ENCODE assay signal across 16 cellular contexts in the genomic region with DNA sequence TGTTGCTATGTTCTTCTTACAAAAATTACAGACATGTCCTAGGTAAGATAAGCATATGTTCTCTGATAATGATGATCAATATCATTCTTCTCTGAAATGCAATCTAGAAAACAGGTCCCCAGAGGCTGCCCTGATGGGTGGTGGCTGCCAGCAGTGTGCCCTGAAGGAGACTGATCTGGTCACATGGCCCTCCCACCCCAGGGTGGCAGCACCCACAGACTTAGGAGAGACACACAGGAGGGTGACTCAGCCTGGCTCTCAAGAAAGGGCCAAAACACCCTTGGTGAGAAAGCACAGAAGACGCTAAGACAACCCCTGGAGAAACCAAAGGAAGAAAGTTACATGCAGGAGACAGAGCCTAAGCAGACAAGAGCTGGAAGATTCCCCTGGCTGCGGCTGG.
A peak's percentile ranks its signal among the peaks of the same experiment; 100 is the strongest.
DNase-seq lines count a peak whose midpoint lies in the region; ATAC-seq and TF ChIP-seq lines count a peak whose summit lies in the region.
"Had no signal": no experiment of that assay in that cellular context is flagged by ENCODE, and none has a peak within 500 bp of the region (broad histone marks: within the 10 kb centered on the region; RNA-seq: fewer than 3 reads in every experiment).

No MANE protein-coding gene starts in this region.

- in situ Hi-C loops in GM23248 (cut with MboI) = no loop called here

- H3K9ac ChIP-seq in GM23248 = no peak overlapping the region
- H3K9ac ChIP-seq in neural progenitor cell = no peak overlapping the region
- H3K9ac ChIP-seq in PC-3 (ENCODE audit: low read length) = no peak overlapping the region

- no peak overlapping the region for H3K4me2 ChIP-seq in GM23248 (ENCODE audit: unreplicated experiment)
- no peak overlapping the region for H3K4me2 ChIP-seq in neural progenitor cell
- H3K4me2 ChIP-seq in PC-3 (ENCODE audit: low read length) = no peak overlapping the region

- BruUV-seq in PC-3 (replicated peaks; lab: Mats Ljungman, UMichigan) = no TSS peak

- intact Hi-C loops in PC-3 (cut with micrococcal nuclease) = no loop called here

- H2AFZ ChIP-seq in GM23248 (no peak overlapping the region), neural progenitor cell (replicated peaks) (no peak overlapping the region), PC-3 (ENCODE audit: low read length) (no peak overlapping the region)

- H3K9me2 ChIP-seq in GM23248 (ENCODE audit: insufficient read depth) (no peaks in the 10 kb centered on the region), PC-3 (replicated peaks; ENCODE audit: low read length) (no peaks in the 10 kb centered on the region)

- POLR2A ChIA-PET in PC-3 (lab: Charles Lee; ENCODE audit: unreplicated experiment) = no interaction called here

- H3F3A ChIP-seq in GM23248 (ENCODE audit: insufficient read depth) = no peaks in the 10 kb centered on the region
- no peaks in the 10 kb centered on the region for H3F3A ChIP-seq in neural progenitor cell (ENCODE audit: low read depth)
- H3F3A ChIP-seq in PC-3 (ENCODE audit: low read length, unreplicated experiment) = no peaks in the 10 kb centered on the region

- DNase-seq in GM23248 (peak; percentile 4), glomerular visceral epithelial cell (ENCODE audit: extremely low spot score) (peak; percentile 22), neural progenitor cell (ENCODE audit: low spot score) (no peak), NOMO-1 treated with DMSO at 0.1 percent for 48 hours (lab: John Stamatoyannopoulos, UW; ENCODE audit: unreplicated experiment) (no peak), PC-3 (no peak)
- no peak for DNase-seq in activated effector memory CD4-positive, alpha-beta T cell treated with Interleukin-2 at 50 U/mL for 16 hours
- DNase-seq: 8988T; C1 segment of cervical spinal cord; Calu3; CD4-positive, alpha-beta memory T cell; COR-L47; DMS53; DMS79 treated with DMSO at 0.1 percent for 48 hours; GOT3; H7; HCEC 1CT had no signal

- CTCF ChIA-PET in PC-3 (lab: Charles Lee) = no interaction called here

- peak overlapping the region; percentile 39 for H3K27ac Mint-ChIP-seq in neural progenitor cell
- H3K27ac Mint-ChIP-seq: CD4-positive, alpha-beta memory T cell had no signal

- 43 to 49% methylated on average over 2 of the region's 2 CpGs for WGBS in GM23248 (ENCODE audit: low coverage in 1 of 2, low lambda C conversion rate in 2 of 2, missing lambda C conversion rate in 2 of 2), 2 experiments

- 0 out of 2 replicates have a peak, but pooled peaks cover under 1% of the 10 kb centered on the region for H3K4me1 ChIP-seq in GM23248 (ENCODE audit: insufficient read depth)
- H3K4me1 ChIP-seq in neural progenitor cell = no peaks in the 10 kb centered on the region
- H3K4me1 ChIP-seq in PC-3 (ENCODE audit: insufficient read depth, low read length) = no peaks in the 10 kb centered on the region

- TF ChIP-seq CTCF in neural progenitor cell (IDR thresholded peaks at IDR 0.05) (no peak), PC-3 (conservative IDR thresholded peaks at IDR 0.05; ENCODE audit: low read depth, low read length) (no peak)

- no peaks in the 10 kb centered on the region for H3K36me3 ChIP-seq in GM23248 (ENCODE audit: low read depth)
- no peaks in the 10 kb centered on the region for H3K36me3 ChIP-seq in neural progenitor cell
- H3K36me3 ChIP-seq in PC-3 (ENCODE audit: low read depth, low read length) = no peaks in the 10 kb centered on the region

- no peaks in the 10 kb centered on the region for H3K27me3 Mint-ChIP-seq in neural progenitor cell (ENCODE audit: insufficient read depth, low read depth)

- H3K9me3 ChIP-seq in GM23248 (ENCODE audit: low read depth) (no peaks in the 10 kb centered on the region), neural progenitor cell (ENCODE audit: low read depth) (no peaks in the 10 kb centered on the region), PC-3 (ENCODE audit: low read length) (no peaks in the 10 kb centered on the region)

- peaks cover 5% of the 10 kb centered on the region for H3K9me3 Mint-ChIP-seq in neural progenitor cell

- ATAC-seq in PC-3 = no peak

- no peaks in the 10 kb centered on the region for H3K79me2 ChIP-seq in GM23248 (ENCODE audit: insufficient read depth)
- no peaks in the 10 kb centered on the region for H3K79me2 ChIP-seq in neural progenitor cell (ENCODE audit: low read depth)
- no peaks in the 10 kb centered on the region for H3K79me2 ChIP-seq in PC-3 (ENCODE audit: low read length)

- no peak overlapping the region for H3K27ac ChIP-seq in GM23248
- no peak overlapping the region for H3K27ac ChIP-seq in neural progenitor cell
- no peak overlapping the region for H3K27ac ChIP-seq in PC-3 (ENCODE audit: low read length)

- H3K4me3 Mint-ChIP-seq in neural progenitor cell = no peak overlapping the region
- H3K4me3 Mint-ChIP-seq: CD4-positive, alpha-beta memory T cell had no signal

- H3K4me1 Mint-ChIP-seq in neural progenitor cell = peaks cover 4% of the 10 kb centered on the region
- H3K4me1 Mint-ChIP-seq: CD4-positive, alpha-beta memory T cell had no signal

- H3K4me3 ChIP-seq in GM23248 (no peak overlapping the region), neural progenitor cell (no peak overlapping the region), PC-3 (ENCODE audit: low read length) (no peak overlapping the region)

- H3K27me3 ChIP-seq in GM23248 (replicated peaks; ENCODE audit: insufficient read depth) = peaks cover 12% of the 10 kb centered on the region; the same call in 1 of the 2 replicates
- no peaks in the 10 kb centered on the region for H3K27me3 ChIP-seq in neural progenitor cell
- H3K27me3 ChIP-seq in PC-3 (ENCODE audit: low read length) = peaks cover 4% of the 10 kb centered on the region

- no peaks in the 10 kb centered on the region for H4K20me1 ChIP-seq in GM23248 (ENCODE audit: insufficient read depth)
- no peaks in the 10 kb centered on the region for H4K20me1 ChIP-seq in neural progenitor cell (ENCODE audit: low read depth)
- H4K20me1 ChIP-seq in PC-3 (ENCODE audit: low read length) = no peaks in the 10 kb centered on the region

- H3K36me3 Mint-ChIP-seq in neural progenitor cell = no peaks in the 10 kb centered on the region
- H3K36me3 Mint-ChIP-seq: CD4-positive, alpha-beta memory T cell had no signal

Comparison
In these comparisons a context has a peak if more than half of its experiments do, and no peak if none do; other contexts are left out.
1. DNase-seq: peak in GM23248 (single experiment) and glomerular visceral epithelial cell (single experiment); none in neural progenitor cell (single experiment), NOMO-1 treated with DMSO at 0.1 percent for 48 hours (single experiment), PC-3 (single experiment) and activated effector memory CD4-positive, alpha-beta T cell treated with Interleukin-2 at 50 U/mL for 16 hours (single experiment).